ENCODE assay signal across 1 cellular context in the genomic region with DNA sequence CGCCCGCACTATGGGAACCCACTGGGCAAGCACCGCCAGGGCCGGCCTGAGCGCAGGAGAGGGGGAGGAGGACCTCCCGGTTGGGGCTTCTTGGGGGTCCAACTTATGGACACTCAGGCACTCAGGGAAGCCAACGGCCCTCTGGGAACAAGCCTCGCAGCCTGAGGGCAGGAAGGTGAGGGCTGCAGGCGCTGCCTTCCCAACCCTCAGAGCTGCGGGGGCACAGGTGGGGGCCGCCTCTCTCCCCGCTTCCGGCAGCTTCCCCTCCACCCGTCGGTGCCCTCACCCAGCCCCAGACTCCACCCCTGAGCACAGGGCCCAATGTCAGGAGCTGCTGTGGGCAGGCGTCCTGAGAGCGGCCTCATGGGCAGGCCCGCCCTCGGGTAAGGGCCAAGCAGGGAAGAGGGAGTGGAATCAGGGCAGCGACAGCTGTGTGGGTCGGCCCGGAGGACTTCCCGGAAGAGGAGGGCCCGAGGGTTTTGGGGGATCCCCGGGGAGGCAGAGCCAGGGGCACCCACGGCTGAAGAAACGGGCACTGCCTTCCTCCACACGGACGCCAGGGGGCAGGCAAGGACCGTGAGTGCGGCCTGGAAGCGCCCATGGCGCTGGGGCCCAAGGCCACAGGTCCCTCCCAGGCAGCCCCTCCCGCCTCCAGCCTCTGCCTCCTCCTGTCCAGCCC.
TF ChIP-seq lines count a peak whose summit lies in the region.

No MANE protein-coding gene starts in this region.

TF ChIP-seq in GM12878, 131 proteins besides CTCF, POLR2A, EP300 and RAD21 (continued from another document and continues in another):
- TF ChIP-seq, protein P1, sequence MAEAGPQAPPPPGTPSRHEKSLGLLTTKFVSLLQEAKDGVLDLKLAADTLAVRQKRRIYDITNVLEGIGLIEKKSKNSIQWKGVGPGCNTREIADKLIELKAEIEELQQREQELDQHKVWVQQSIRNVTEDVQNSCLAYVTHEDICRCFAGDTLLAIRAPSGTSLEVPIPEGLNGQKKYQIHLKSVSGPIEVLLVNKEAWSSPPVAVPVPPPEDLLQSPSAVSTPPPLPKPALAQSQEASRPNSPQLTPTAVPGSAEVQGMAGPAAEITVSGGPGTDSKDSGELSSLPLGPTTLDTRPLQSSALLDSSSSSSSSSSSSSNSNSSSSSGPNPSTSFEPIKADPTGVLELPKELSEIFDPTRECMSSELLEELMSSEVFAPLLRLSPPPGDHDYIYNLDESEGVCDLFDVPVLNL (IDR thresholded peaks at IDR 0.05; ENCODE audit: low read depth, low read length): no peak
- TF ChIP-seq CHD1 (IDR thresholded peaks at IDR 0.05; ENCODE audit: low read depth, low read length): no peak
- no peak for TF ChIP-seq YBX1 (IDR thresholded peaks at IDR 0.05)
- no peak for TF ChIP-seq RCOR1 (conservative IDR thresholded peaks at IDR 0.05; ENCODE audit: low read depth, low read length)
- TF ChIP-seq, protein P2, sequence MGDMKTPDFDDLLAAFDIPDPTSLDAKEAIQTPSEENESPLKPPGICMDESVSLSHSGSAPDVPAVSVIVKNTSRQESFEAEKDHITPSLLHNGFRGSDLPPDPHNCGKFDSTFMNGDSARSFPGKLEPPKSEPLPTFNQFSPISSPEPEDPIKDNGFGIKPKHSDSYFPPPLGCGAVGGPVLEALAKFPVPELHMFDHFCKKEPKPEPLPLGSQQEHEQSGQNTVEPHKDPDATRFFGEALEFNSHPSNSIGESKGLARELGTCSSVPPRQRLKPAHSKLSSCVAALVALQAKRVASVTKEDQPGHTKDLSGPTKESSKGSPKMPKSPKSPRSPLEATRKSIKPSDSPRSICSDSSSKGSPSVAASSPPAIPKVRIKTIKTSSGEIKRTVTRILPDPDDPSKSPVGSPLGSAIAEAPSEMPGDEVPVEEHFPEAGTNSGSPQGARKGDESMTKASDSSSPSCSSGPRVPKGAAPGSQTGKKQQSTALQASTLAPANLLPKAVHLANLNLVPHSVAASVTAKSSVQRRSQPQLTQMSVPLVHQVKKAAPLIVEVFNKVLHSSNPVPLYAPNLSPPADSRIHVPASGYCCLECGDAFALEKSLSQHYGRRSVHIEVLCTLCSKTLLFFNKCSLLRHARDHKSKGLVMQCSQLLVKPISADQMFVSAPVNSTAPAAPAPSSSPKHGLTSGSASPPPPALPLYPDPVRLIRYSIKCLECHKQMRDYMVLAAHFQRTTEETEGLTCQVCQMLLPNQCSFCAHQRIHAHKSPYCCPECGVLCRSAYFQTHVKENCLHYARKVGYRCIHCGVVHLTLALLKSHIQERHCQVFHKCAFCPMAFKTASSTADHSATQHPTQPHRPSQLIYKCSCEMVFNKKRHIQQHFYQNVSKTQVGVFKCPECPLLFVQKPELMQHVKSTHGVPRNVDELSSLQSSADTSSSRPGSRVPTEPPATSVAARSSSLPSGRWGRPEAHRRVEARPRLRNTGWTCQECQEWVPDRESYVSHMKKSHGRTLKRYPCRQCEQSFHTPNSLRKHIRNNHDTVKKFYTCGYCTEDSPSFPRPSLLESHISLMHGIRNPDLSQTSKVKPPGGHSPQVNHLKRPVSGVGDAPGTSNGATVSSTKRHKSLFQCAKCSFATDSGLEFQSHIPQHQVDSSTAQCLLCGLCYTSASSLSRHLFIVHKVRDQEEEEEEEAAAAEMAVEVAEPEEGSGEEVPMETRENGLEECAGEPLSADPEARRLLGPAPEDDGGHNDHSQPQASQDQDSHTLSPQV (IDR thresholded peaks at IDR 0.05): peak; percentile 58; the same call in 1 of the 2 replicates
- TF ChIP-seq GABPA (IDR thresholded peaks at IDR 0.05; ENCODE audit: low read depth): peak; percentile 83
- TF ChIP-seq PRDM15 (CRISPR knock-in tag; IDR thresholded peaks at IDR 0.05): no peak
- peak; percentile 89 for TF ChIP-seq GATAD2B (conservative IDR thresholded peaks at IDR 0.05; ENCODE audit: low read depth)
- TF ChIP-seq, protein P3, sequence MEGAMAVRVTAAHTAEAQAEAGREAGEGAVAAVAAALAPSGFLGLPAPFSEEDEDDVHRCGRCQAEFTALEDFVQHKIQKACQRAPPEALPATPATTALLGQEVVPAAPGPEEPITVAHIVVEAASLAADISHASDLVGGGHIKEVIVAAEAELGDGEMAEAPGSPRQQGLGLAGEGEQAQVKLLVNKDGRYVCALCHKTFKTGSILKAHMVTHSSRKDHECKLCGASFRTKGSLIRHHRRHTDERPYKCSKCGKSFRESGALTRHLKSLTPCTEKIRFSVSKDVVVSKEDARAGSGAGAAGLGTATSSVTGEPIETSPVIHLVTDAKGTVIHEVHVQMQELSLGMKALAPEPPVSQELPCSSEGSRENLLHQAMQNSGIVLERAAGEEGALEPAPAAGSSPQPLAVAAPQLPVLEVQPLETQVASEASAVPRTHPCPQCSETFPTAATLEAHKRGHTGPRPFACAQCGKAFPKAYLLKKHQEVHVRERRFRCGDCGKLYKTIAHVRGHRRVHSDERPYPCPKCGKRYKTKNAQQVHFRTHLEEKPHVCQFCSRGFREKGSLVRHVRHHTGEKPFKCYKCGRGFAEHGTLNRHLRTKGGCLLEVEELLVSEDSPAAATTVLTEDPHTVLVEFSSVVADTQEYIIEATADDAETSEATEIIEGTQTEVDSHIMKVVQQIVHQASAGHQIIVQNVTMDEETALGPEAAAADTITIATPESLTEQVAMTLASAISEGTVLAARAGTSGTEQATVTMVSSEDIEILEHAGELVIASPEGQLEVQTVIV (IDR thresholded peaks at IDR 0.05; ENCODE audit: borderline replicate concordance, partially characterized antibody): peak; percentile 29
- peak; percentile 63 for TF ChIP-seq RELB (IDR thresholded peaks at IDR 0.05; ENCODE audit: low read depth)
- no peak for TF ChIP-seq MTA3 (IDR thresholded peaks at IDR 0.05; ENCODE audit: borderline replicate concordance, low read length)
- 0 out of 2 replicates have a peak, but pooled peaks have one; percentile 25 for TF ChIP-seq SPI1 (IDR thresholded peaks at IDR 0.05; ENCODE audit: borderline replicate concordance, insufficient read depth, low read depth, low read length)
- TF ChIP-seq, protein P4, sequence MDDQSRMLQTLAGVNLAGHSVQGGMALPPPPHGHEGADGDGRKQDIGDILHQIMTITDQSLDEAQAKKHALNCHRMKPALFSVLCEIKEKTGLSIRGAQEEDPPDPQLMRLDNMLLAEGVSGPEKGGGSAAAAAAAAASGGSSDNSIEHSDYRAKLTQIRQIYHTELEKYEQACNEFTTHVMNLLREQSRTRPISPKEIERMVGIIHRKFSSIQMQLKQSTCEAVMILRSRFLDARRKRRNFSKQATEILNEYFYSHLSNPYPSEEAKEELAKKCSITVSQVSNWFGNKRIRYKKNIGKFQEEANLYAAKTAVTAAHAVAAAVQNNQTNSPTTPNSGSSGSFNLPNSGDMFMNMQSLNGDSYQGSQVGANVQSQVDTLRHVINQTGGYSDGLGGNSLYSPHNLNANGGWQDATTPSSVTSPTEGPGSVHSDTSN (IDR thresholded peaks at IDR 0.05; ENCODE audit: insufficient replicate concordance, low read depth, low read length): no peak
- TF ChIP-seq SMAD1 (IDR thresholded peaks at IDR 0.05; ENCODE audit: low read depth, partially characterized antibody): no peak
- TF ChIP-seq JUNB (IDR thresholded peaks at IDR 0.05): no peak
- TF ChIP-seq TBL1XR1 (IDR thresholded peaks at IDR 0.05; ENCODE audit: low read depth, low read length): 0 out of 2 replicates have a peak, but pooled peaks have one; percentile 4
- TF ChIP-seq ATF7 (IDR thresholded peaks at IDR 0.05; ENCODE audit: low read depth): peak; percentile 66
- TF ChIP-seq NRF1 (conservative IDR thresholded peaks at IDR 0.05; ENCODE audit: low read depth, low read length): no peak; the same call in 1 of the 2 replicates
- TF ChIP-seq ZSCAN29 (IDR thresholded peaks at IDR 0.05): no peak
- TF ChIP-seq, protein P5, sequence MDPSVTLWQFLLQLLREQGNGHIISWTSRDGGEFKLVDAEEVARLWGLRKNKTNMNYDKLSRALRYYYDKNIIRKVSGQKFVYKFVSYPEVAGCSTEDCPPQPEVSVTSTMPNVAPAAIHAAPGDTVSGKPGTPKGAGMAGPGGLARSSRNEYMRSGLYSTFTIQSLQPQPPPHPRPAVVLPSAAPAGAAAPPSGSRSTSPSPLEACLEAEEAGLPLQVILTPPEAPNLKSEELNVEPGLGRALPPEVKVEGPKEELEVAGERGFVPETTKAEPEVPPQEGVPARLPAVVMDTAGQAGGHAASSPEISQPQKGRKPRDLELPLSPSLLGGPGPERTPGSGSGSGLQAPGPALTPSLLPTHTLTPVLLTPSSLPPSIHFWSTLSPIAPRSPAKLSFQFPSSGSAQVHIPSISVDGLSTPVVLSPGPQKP (IDR thresholded peaks at IDR 0.05; ENCODE audit: low read depth, low read length): 0 out of 2 replicates have a peak, but pooled peaks have one; percentile 39
- no peak for TF ChIP-seq WRNIP1 (IDR thresholded peaks at IDR 0.05; ENCODE audit: borderline replicate concordance, low read depth, low read length)
- TF ChIP-seq POLR2AphosphoS5 (IDR thresholded peaks at IDR 0.05; ENCODE audit: low read length): peak; percentile 52; the same call in 1 of the 2 replicates
- no peak for TF ChIP-seq STAT3 (IDR thresholded peaks at IDR 0.05; ENCODE audit: low read depth, low read length)
- TF ChIP-seq, protein P6, sequence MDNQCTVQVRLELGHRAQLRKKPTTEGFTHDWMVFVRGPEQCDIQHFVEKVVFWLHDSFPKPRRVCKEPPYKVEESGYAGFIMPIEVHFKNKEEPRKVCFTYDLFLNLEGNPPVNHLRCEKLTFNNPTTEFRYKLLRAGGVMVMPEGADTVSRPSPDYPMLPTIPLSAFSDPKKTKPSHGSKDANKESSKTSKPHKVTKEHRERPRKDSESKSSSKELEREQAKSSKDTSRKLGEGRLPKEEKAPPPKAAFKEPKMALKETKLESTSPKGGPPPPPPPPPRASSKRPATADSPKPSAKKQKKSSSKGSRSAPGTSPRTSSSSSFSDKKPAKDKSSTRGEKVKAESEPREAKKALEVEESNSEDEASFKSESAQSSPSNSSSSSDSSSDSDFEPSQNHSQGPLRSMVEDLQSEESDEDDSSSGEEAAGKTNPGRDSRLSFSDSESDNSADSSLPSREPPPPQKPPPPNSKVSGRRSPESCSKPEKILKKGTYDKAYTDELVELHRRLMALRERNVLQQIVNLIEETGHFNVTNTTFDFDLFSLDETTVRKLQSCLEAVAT (IDR thresholded peaks at IDR 0.05): 0 out of 2 replicates have a peak, but pooled peaks have one; percentile 31
- TF ChIP-seq, protein P7, sequence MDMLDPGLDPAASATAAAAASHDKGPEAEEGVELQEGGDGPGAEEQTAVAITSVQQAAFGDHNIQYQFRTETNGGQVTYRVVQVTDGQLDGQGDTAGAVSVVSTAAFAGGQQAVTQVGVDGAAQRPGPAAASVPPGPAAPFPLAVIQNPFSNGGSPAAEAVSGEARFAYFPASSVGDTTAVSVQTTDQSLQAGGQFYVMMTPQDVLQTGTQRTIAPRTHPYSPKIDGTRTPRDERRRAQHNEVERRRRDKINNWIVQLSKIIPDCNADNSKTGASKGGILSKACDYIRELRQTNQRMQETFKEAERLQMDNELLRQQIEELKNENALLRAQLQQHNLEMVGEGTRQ (IDR thresholded peaks at IDR 0.05; ENCODE audit: borderline replicate concordance, low read depth, low read length): no peak
- TF ChIP-seq, protein P8, sequence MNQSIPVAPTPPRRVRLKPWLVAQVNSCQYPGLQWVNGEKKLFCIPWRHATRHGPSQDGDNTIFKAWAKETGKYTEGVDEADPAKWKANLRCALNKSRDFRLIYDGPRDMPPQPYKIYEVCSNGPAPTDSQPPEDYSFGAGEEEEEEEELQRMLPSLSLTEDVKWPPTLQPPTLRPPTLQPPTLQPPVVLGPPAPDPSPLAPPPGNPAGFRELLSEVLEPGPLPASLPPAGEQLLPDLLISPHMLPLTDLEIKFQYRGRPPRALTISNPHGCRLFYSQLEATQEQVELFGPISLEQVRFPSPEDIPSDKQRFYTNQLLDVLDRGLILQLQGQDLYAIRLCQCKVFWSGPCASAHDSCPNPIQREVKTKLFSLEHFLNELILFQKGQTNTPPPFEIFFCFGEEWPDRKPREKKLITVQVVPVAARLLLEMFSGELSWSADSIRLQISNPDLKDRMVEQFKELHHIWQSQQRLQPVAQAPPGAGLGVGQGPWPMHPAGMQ (IDR thresholded peaks at IDR 0.05; ENCODE audit: borderline replicate concordance): no peak
- TF ChIP-seq SIN3A (IDR thresholded peaks at IDR 0.05; ENCODE audit: low read depth, low read length): no peak; the same call in 1 of the 2 replicates
- no peak for TF ChIP-seq BCL11A (IDR thresholded peaks at IDR 0.05; ENCODE audit: low read depth, low read length)
- no peak; the same call in none of the 2 replicates for TF ChIP-seq NBN (IDR thresholded peaks at IDR 0.05)
- TF ChIP-seq, protein P9, sequence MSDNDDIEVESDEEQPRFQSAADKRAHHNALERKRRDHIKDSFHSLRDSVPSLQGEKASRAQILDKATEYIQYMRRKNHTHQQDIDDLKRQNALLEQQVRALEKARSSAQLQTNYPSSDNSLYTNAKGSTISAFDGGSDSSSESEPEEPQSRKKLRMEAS (IDR thresholded peaks at IDR 0.05; ENCODE audit: low read depth, low read length): peak; percentile 83; the same call in 1 of the 2 replicates
